ENCODE assay signal across 12 cellular contexts in genomic region chr3:130104191-130104590, GRCh38. TPM values are rescaled to one million over a fixed set of nuclear protein-coding genes. Genes with fewer than 3 reads are reported as not detected.
"Had no signal": no experiment of that assay in that cellular context is flagged by ENCODE, and none has a peak within 500 bp of the region (broad histone marks: within the 10 kb centered on the region; RNA-seq: fewer than 3 reads in every experiment).

No MANE protein-coding gene starts in this region.

RNA-seq across cellular contexts. Expression of gene ALG1L2, which starts 22.6 kb away (rescaled TPM):
- total RNA-seq: dermis blood vessel endothelial cell, epithelial cell of proximal tubule, esophagus squamous epithelium, foreskin keratinocyte, hepatocyte, kidney epithelial cell, liver, lung microvascular endothelial cell, right atrium auricular region, sigmoid colon, stomach, thoracic aorta had no signal
